ENCODE assay signal across 8 cellular contexts in the genomic region with DNA sequence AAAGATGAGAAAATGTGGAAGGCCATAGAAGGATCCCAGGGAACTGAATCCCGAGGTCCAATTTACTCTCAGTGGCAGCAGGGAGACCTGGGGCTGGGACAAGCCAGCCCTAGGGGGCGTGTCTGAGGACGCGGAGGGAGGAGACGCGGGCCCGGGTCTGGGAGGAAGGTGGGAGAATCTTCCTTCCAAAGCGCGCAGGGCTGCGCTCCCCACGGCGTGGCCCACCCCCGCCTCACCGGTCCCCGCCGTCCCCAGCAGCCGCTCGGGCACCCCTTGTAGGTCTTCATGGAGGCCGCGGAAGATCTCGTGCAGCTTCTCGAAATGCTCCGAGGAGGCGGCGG. TPM values are rescaled to one million over a fixed set of nuclear protein-coding genes. Genes with fewer than 3 reads are reported as not detected.
DNase-seq lines count a peak whose midpoint lies in the region; ATAC-seq, FAIRE-seq and TF ChIP-seq lines count a peak whose summit lies in the region.

No MANE protein-coding gene starts in this region.

- peaks cover 45% of the 10 kb centered on the region for H3K4me1 Mint-ChIP-seq in activated T-helper 1 cell treated with anti-CD3 and anti-CD28 coated beads, Interleukin-12 subunit alpha, Interleukin-12 subunit beta, Interleukin-2, Interleukin-4 antibody, amounts not matched to agents 30 ng/mL and 10 ng/mL and 1 ng/mL, durations not matched to agents 14 hours and 24 hours and 36 hours (ENCODE audit: low read depth)

- no peak for FAIRE-seq in D721Med (lab: Jason Lieb, UNC)

- peak overlapping the region; percentile 64 for H3K27ac Mint-ChIP-seq in activated T-helper 1 cell treated with anti-CD3 and anti-CD28 coated beads, Interleukin-12 subunit alpha, Interleukin-12 subunit beta, Interleukin-2, Interleukin-4 antibody, amounts not matched to agents 30 ng/mL and 10 ng/mL and 1 ng/mL, durations not matched to agents 14 hours and 24 hours and 36 hours

- ATAC-seq in GM21447 (IDR thresholded peaks at IDR 0.05; ENCODE audit: unreplicated experiment): peak; percentile 56

- no peaks in the 10 kb centered on the region for H3K9me3 ChIP-seq in OCI-LY1 (ENCODE audit: low read length)
- no peaks in the 10 kb centered on the region for H3K9me3 ChIP-seq in subcutaneous abdominal adipose tissue (ENCODE audit: control insufficient read depth in 5 of 5, low read length in 5 of 5)

- no peaks in the 10 kb centered on the region for H3K27me3 ChIP-seq in OCI-LY1 (ENCODE audit: insufficient read depth, low read length)
- no peaks in the 10 kb centered on the region for H3K27me3 ChIP-seq in subcutaneous abdominal adipose tissue (ENCODE audit: control insufficient read depth in 5 of 5, insufficient read depth in 4 of 5, low read length in 5 of 5)

- DNase-seq in D721Med (ENCODE audit: insufficient read length, low spot score) (peak; percentile 40), HUDEP-2 (lab: John Stamatoyannopoulos, UW; ENCODE audit: unreplicated experiment in 76 of 76) (peak in 47 of 76 experiments; percentile 2 to 62 (median 30)), fibroblast of gingiva (ENCODE audit: low read depth) (peak; percentile 45), myocyte (ENCODE audit: low read depth) (peak; percentile 74)
- DNase-seq in activated T-helper 1 cell treated with anti-CD3 and anti-CD28 coated beads, Interleukin-12 subunit alpha, Interleukin-12 subunit beta, Interleukin-2, Interleukin-4 antibody, amounts not matched to agents 30 ng/mL and 10 ng/mL and 1 ng/mL, durations not matched to agents 14 hours and 24 hours and 36 hours (ENCODE audit: low spot score): peak; percentile 53

- H3K4me3 ChIP-seq in OCI-LY1 (ENCODE audit: low read depth, low read length, poor library complexity, severe bottlenecking) (peak overlapping the region; percentile 81), subcutaneous abdominal adipose tissue (ENCODE audit: low read depth in 1 of 5, low read length in 5 of 5) (peak overlapping the region; percentile 76 to 97 (median 85))

- peak overlapping the region; percentile 84 for H3K9ac ChIP-seq in OCI-LY1 (ENCODE audit: low read length)
- H3K9ac ChIP-seq in subcutaneous abdominal adipose tissue (ENCODE audit: low read length in 5 of 5): peak overlapping the region; percentile 91 to 99 (median 98)

- no peak overlapping the region for H2AFZ ChIP-seq in OCI-LY1 (ENCODE audit: low read length)

- no peaks in the 10 kb centered on the region for H3K9me3 Mint-ChIP-seq in activated T-helper 1 cell treated with anti-CD3 and anti-CD28 coated beads, Interleukin-12 subunit alpha, Interleukin-12 subunit beta, Interleukin-2, Interleukin-4 antibody, amounts not matched to agents 30 ng/mL and 10 ng/mL and 1 ng/mL, durations not matched to agents 14 hours and 24 hours and 36 hours

- H3K4me2 ChIP-seq in OCI-LY1 (ENCODE audit: low read length): peak overlapping the region; percentile 99

- peaks cover 28% of the 10 kb centered on the region for H3K36me3 ChIP-seq in OCI-LY1 (ENCODE audit: insufficient read depth, low read length)
- peaks cover 4 to 13% (median 10%) of the 10 kb centered on the region in 5 donors for H3K36me3 ChIP-seq in subcutaneous abdominal adipose tissue (ENCODE audit: control insufficient read depth in 5 of 5, insufficient read depth in 5 of 5, low read length in 5 of 5)

- no peaks in the 10 kb centered on the region; the same call in 1 of the 2 replicates for H3F3A ChIP-seq in OCI-LY1 (ENCODE audit: insufficient read depth, low read length)

- intact Hi-C loops in activated T-helper 1 cell treated with anti-CD3 and anti-CD28 coated beads, Interleukin-12 subunit alpha, Interleukin-12 subunit beta, Interleukin-2, Interleukin-4 antibody, amounts not matched to agents 30 ng/mL and 10 ng/mL and 1 ng/mL, durations not matched to agents 14 hours and 24 hours and 36 hours (cut with micrococcal nuclease): loop anchor here (2.0 to 10.0 kb wide), 5 partner anchors 31 to 1721 kb away; a partner anchor contains a TSS

- peak overlapping the region; percentile 85 for H3K4me3 Mint-ChIP-seq in activated T-helper 1 cell treated with anti-CD3 and anti-CD28 coated beads, Interleukin-12 subunit alpha, Interleukin-12 subunit beta, Interleukin-2, Interleukin-4 antibody, amounts not matched to agents 30 ng/mL and 10 ng/mL and 1 ng/mL, durations not matched to agents 14 hours and 24 hours and 36 hours

- 0 out of 2 replicates have a peak, but pooled peaks cover 3% of the 10 kb centered on the region for H4K20me1 ChIP-seq in OCI-LY1 (ENCODE audit: insufficient read depth, low read length)

- no peaks in the 10 kb centered on the region for H3K9me2 ChIP-seq in OCI-LY1 (ENCODE audit: low read depth, low read length)

- TF ChIP-seq CTCF in D721Med (IDR thresholded peaks at IDR 0.05; ENCODE audit: insufficient read depth, missing control alignments) (no peak), OCI-LY1 (IDR thresholded peaks at IDR 0.05; ENCODE audit: low read length) (peak; percentile 24; the same call in 1 of the 2 replicates)

- H3K27me3 Mint-ChIP-seq in activated T-helper 1 cell treated with anti-CD3 and anti-CD28 coated beads, Interleukin-12 subunit alpha, Interleukin-12 subunit beta, Interleukin-2, Interleukin-4 antibody, amounts not matched to agents 30 ng/mL and 10 ng/mL and 1 ng/mL, durations not matched to agents 14 hours and 24 hours and 36 hours (ENCODE audit: insufficient read depth): no peaks in the 10 kb centered on the region

- peaks cover 24% of the 10 kb centered on the region for H3K36me3 Mint-ChIP-seq in activated T-helper 1 cell treated with anti-CD3 and anti-CD28 coated beads, Interleukin-12 subunit alpha, Interleukin-12 subunit beta, Interleukin-2, Interleukin-4 antibody, amounts not matched to agents 30 ng/mL and 10 ng/mL and 1 ng/mL, durations not matched to agents 14 hours and 24 hours and 36 hours (ENCODE audit: low read depth)

- H3K27ac ChIP-seq in OCI-LY1 (ENCODE audit: low read depth, low read length, poor library complexity, severe bottlenecking) (no peak overlapping the region), subcutaneous abdominal adipose tissue (ENCODE audit: low read depth, low read length) (peak overlapping the region; percentile 91)

- H3K4me1 ChIP-seq in OCI-LY1 (ENCODE audit: insufficient read depth, low read length, severe bottlenecking): peaks cover 29% of the 10 kb centered on the region
- H3K4me1 ChIP-seq in subcutaneous abdominal adipose tissue (ENCODE audit: control insufficient read depth in 5 of 5, insufficient read depth in 5 of 5, low read length in 5 of 5): peaks cover 0 to 32% (median 28%) of the 10 kb centered on the region in 5 donors

- peaks cover 29% of the 10 kb centered on the region for H3K79me2 ChIP-seq in OCI-LY1 (ENCODE audit: insufficient read depth, low read length)

RNA-seq across cellular contexts. Expression of a gene that starts 0.3 kb away (rescaled TPM):
- 77.7 and 77.8 TPM in 2 replicates for total RNA-seq in activated T-helper 1 cell treated with anti-CD3 and anti-CD28 coated beads, Interleukin-12 subunit alpha, Interleukin-12 subunit beta, Interleukin-2, Interleukin-4 antibody, amounts not matched to agents 30 ng/mL and 10 ng/mL and 1 ng/mL, durations not matched to agents 14 hours and 24 hours and 36 hours
- 38.4 and 41.6 TPM in 2 replicates for total RNA-seq in myocyte
- 119 TPM for polyA plus RNA-seq in myocyte (2012)

RNA-seq across cellular contexts. Expression of a gene that starts 21.5 kb away (rescaled TPM):
- total RNA-seq in activated T-helper 1 cell treated with anti-CD3 and anti-CD28 coated beads, Interleukin-12 subunit alpha, Interleukin-12 subunit beta, Interleukin-2, Interleukin-4 antibody, amounts not matched to agents 30 ng/mL and 10 ng/mL and 1 ng/mL, durations not matched to agents 14 hours and 24 hours and 36 hours: 63.2 and 66.1 TPM in 2 replicates
- total RNA-seq in myocyte: 79.9 and 105 TPM in 2 replicates
- 64.4 TPM for polyA plus RNA-seq in myocyte (2012)

RNA-seq across cellular contexts. Expression of a gene that starts 27.6 kb away (rescaled TPM):
- total RNA-seq in activated T-helper 1 cell treated with anti-CD3 and anti-CD28 coated beads, Interleukin-12 subunit alpha, Interleukin-12 subunit beta, Interleukin-2, Interleukin-4 antibody, amounts not matched to agents 30 ng/mL and 10 ng/mL and 1 ng/mL, durations not matched to agents 14 hours and 24 hours and 36 hours: not detected in 2 replicates
- total RNA-seq in myocyte: 0.16 TPM in 1 of 2 replicates, not detected in the other
- polyA plus RNA-seq in myocyte (2012): 0.15 TPM

RNA-seq across cellular contexts. Expression of a gene that starts 54.4 kb away (rescaled TPM):
- total RNA-seq in activated T-helper 1 cell treated with anti-CD3 and anti-CD28 coated beads, Interleukin-12 subunit alpha, Interleukin-12 subunit beta, Interleukin-2, Interleukin-4 antibody, amounts not matched to agents 30 ng/mL and 10 ng/mL and 1 ng/mL, durations not matched to agents 14 hours and 24 hours and 36 hours: 5.2 and 7.1 TPM in 2 replicates
- total RNA-seq in myocyte: 0.88 and 3.8 TPM in 2 replicates
- polyA plus RNA-seq in myocyte (2012): 0.54 TPM
